Comparison of ENCODE assay signal across 2 cellular contexts in the genomic region with DNA sequence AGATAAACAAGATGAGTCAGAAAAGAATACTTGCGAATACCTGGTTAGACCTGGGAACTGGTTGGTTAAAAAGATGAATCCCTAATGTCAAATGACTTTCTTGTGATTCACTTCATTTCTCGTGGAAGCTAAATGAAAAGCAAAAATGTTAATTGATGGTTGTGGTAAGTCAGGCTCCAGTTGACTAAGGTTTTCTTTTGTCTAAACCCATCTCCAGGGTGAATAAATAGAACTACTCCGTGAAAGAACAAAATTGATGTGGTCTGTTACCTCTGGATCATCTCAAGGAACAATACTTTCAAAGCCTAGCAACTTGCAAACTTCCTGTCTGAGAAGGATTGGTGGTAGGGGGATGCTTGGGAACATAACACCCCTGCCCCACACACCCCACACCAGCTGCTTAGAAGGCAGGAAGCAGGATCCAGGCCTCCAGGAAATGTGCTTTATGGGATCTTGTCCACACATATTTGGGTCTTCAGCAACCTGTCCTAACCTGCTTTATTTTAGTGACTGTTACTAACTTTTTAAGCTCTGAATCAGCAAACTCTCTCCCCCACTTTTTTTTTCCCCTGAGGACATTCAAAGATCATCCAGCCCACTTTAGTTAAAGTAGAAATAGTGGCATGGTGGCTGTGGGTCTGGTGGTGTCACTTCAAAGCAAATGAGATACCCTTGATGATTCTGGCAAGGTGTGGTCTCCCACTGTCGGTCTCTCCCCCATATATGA.
TF ChIP-seq lines count a peak whose summit lies in the region.

No MANE protein-coding gene starts in this region.

TF ChIP-seq in HCT116, 20 proteins besides CTCF, POLR2A, EP300 and RAD21:
- no peak for TF ChIP-seq SRF (IDR thresholded peaks at IDR 0.05; ENCODE audit: low read depth)
- no peak for TF ChIP-seq ZFX (IDR thresholded peaks at IDR 0.05)
- TF ChIP-seq SP1 (IDR thresholded peaks at IDR 0.05; ENCODE audit: low read depth), result no peak
- TF ChIP-seq, protein P1, sequence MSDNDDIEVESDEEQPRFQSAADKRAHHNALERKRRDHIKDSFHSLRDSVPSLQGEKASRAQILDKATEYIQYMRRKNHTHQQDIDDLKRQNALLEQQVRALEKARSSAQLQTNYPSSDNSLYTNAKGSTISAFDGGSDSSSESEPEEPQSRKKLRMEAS (IDR thresholded peaks at IDR 0.05), result no peak
- no peak for TF ChIP-seq SIN3A (IDR thresholded peaks at IDR 0.05; ENCODE audit: low read depth)
- TF ChIP-seq EZH2 (IDR thresholded peaks at IDR 0.05), result no peak
- no peak for TF ChIP-seq EZH2phosphoT487 (IDR thresholded peaks at IDR 0.05; ENCODE audit: borderline replicate concordance)
- TF ChIP-seq TCF7L2 (IDR thresholded peaks at IDR 0.05; ENCODE audit: borderline replicate concordance, extremely low read depth, insufficient read depth, insufficient read length), result no peak
- TF ChIP-seq, protein P2, sequence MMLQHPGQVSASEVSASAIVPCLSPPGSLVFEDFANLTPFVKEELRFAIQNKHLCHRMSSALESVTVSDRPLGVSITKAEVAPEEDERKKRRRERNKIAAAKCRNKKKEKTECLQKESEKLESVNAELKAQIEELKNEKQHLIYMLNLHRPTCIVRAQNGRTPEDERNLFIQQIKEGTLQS (IDR thresholded peaks at IDR 0.05), result no peak
- no peak for TF ChIP-seq FOSL1 (IDR thresholded peaks at IDR 0.05; ENCODE audit: low read depth)
- TF ChIP-seq REST (IDR thresholded peaks at IDR 0.05; ENCODE audit: low read depth), result no peak
- no peak for TF ChIP-seq ELF1 (IDR thresholded peaks at IDR 0.05; ENCODE audit: borderline replicate concordance, low read depth)
- TF ChIP-seq CBX3 (IDR thresholded peaks at IDR 0.05; ENCODE audit: low read depth), result no peak
- no peak for TF ChIP-seq ZNF274 (IDR thresholded peaks at IDR 0.05; ENCODE audit: low read depth, low read length)
- TF ChIP-seq POLR2AphosphoS5 (IDR thresholded peaks at IDR 0.05; ENCODE audit: low read depth, low read length), result no peak
- TF ChIP-seq ZBTB33 (IDR thresholded peaks at IDR 0.05; ENCODE audit: extremely low read depth, insufficient replicate concordance, low read length), result no peak
- no peak for TF ChIP-seq JUND (IDR thresholded peaks at IDR 0.05)
- no peak for TF ChIP-seq YY1 (IDR thresholded peaks at IDR 0.05; ENCODE audit: extremely low read depth, insufficient replicate concordance, low read depth, low read length)
- TF ChIP-seq EGR1 (IDR thresholded peaks at IDR 0.05; ENCODE audit: low read depth), result no peak
- no peak for TF ChIP-seq CEBPB (IDR thresholded peaks at IDR 0.05; ENCODE audit: low read depth)

TF ChIP-seq in SK-N-SH treated with all-trans-retinoic acid at 6 μM for 48 hours, 23 proteins besides CTCF, POLR2A, EP300 and RAD21:
- TF ChIP-seq ISL1 (CRISPR knock-in tag; IDR thresholded peaks at IDR 0.05), result peak; percentile 66
- TF ChIP-seq PATZ1 (CRISPR knock-in tag; IDR thresholded peaks at IDR 0.05; ENCODE audit: borderline replicate concordance), result no peak
